Comparison of ENCODE assay signal across 8 cellular contexts in genomic region chr6:33313709-33314514, GRCh38. TPM values are rescaled to one million over a fixed set of nuclear protein-coding genes. Genes with fewer than 3 reads are reported as not detected.
DNase-seq lines count a peak whose midpoint lies in the region; ATAC-seq and TF ChIP-seq lines count a peak whose summit lies in the region.

TAPBP (minus strand) TSS chr6:33314078; CDS start chr6:33314041, 37 bp downstream.

- CTCF ChIA-PET in activated B cell treated with CpG ODN at 0.5 μM for 24 hours (lab: Charles Lee) = interaction anchor here (1.2 to 2.8 kb wide), 4 partner anchors 13 to 37 kb away, joined by 4 to 17 read pairs (median 10); partner anchors contain the start of genes B3GALT4 and RGL2

- peaks cover 13% of the 10 kb centered on the region for H4K20me1 ChIP-seq in DND-41 (ENCODE audit: insufficient read depth, low read length)
- peaks cover 45% of the 10 kb centered on the region for H4K20me1 ChIP-seq in smooth muscle cell (ENCODE audit: low read depth)

- DNase-seq in DND-41 (peak; percentile 82), NAMALWA (ENCODE audit: low spot score) (peak; percentile 95), activated B cell treated with CpG ODN at 0.5 μM for 24 hours (peak; percentile 78), caudate nucleus (lab: John Stamatoyannopoulos, UW) (peak in 45 of 61 donors; percentile 14 to 83 (median 53)), inferior parietal cortex (ENCODE audit: extremely low spot score) (peak; percentile 52), smooth muscle cell (lab: John Stamatoyannopoulos, UW; ENCODE audit: unreplicated experiment) (peak; percentile 69)

- H3K4me2 ChIP-seq in DND-41 (ENCODE audit: insufficient read depth, low read length) (peak within 1 kb of the TSS; percentile 97), smooth muscle cell (peak within 1 kb of the TSS; percentile 98)

- peaks cover 69% of the 10 kb centered on the region for H3K4me1 Mint-ChIP-seq in activated B cell treated with CpG ODN at 0.5 μM for 24 hours

- TF ChIP-seq CTCF in DND-41 (IDR thresholded peaks at IDR 0.05; ENCODE audit: borderline replicate concordance, extremely low read depth, low read length, poor library complexity, severe bottlenecking) (no peak), activated B cell treated with CpG ODN at 0.5 μM for 24 hours (IDR thresholded peaks at IDR 0.05) (no peak), smooth muscle cell (IDR thresholded peaks at IDR 0.05; ENCODE audit: borderline replicate concordance, insufficient read depth, poor library complexity, severe bottlenecking) (no peak)

- H3K27ac ChIP-seq in DND-41 (ENCODE audit: low read length) (peak within 1 kb of the TSS; percentile 91), caudate nucleus (ENCODE audit: low read depth, low read length) (peak within 1 kb of the TSS; percentile 93), smooth muscle cell (ENCODE audit: low read depth) (peak within 1 kb of the TSS; percentile 96)

- intact Hi-C loops in activated B cell treated with CpG ODN at 0.5 μM for 24 hours (cut with micrococcal nuclease) = loop anchor here (1.0 to 5.0 kb wide), 10 partner anchors 9 to 372 kb away; partner anchors contain the start of genes B3GALT4, CUTA, HLA-DMB and KIFC1

- H3K79me2 ChIP-seq in DND-41 (ENCODE audit: insufficient read depth, low read length) (peaks cover 62% of the 10 kb centered on the region), smooth muscle cell (ENCODE audit: low read depth) (peaks cover 39% of the 10 kb centered on the region)

- H3K9ac ChIP-seq in DND-41 (ENCODE audit: low read depth, low read length) (peak within 1 kb of the TSS; percentile 85), smooth muscle cell (ENCODE audit: low read depth) (peak within 1 kb of the TSS; percentile 88)

- H3K9me3 ChIP-seq in DND-41 (ENCODE audit: insufficient read depth, low read length, severe bottlenecking) (no peaks in the 10 kb centered on the region), smooth muscle cell (replicated peaks; ENCODE audit: low read depth) (no peaks in the 10 kb centered on the region)

- H3K27me3 ChIP-seq in DND-41 (ENCODE audit: insufficient read depth, low read length, poor library complexity) (no peaks in the 10 kb centered on the region), smooth muscle cell (ENCODE audit: low read depth) (no peaks in the 10 kb centered on the region)

- peak within 1 kb of the TSS; percentile 85 for H2AFZ ChIP-seq in DND-41 (ENCODE audit: low read depth, low read length)
- peak within 1 kb of the TSS; percentile 1 for H2AFZ ChIP-seq in smooth muscle cell (ENCODE audit: low read depth)

- H3F3A ChIP-seq in smooth muscle cell (ENCODE audit: low read depth) = peaks cover 16% of the 10 kb centered on the region

- H3K4me3 ChIP-seq in DND-41 (ENCODE audit: low read depth in 1 of 2, low read length in 2 of 2) (peak within 1 kb of the TSS; percentile 62 to 78), smooth muscle cell (peak within 1 kb of the TSS; percentile 71)

- peak within 1 kb of the TSS; percentile 97 for H3K27ac Mint-ChIP-seq in activated B cell treated with CpG ODN at 0.5 μM for 24 hours

- peak within 1 kb of the TSS; percentile 99 for H3K4me3 Mint-ChIP-seq in activated B cell treated with CpG ODN at 0.5 μM for 24 hours

- H3K4me1 ChIP-seq in DND-41 (ENCODE audit: insufficient read depth, low read length) (peaks cover 49% of the 10 kb centered on the region), smooth muscle cell (ENCODE audit: low read depth) (peaks cover 20% of the 10 kb centered on the region)

- H3K9me3 Mint-ChIP-seq in activated B cell treated with CpG ODN at 0.5 μM for 24 hours = no peaks in the 10 kb centered on the region

- POLR2A ChIA-PET in activated B cell treated with CpG ODN at 0.5 μM for 24 hours (lab: Charles Lee) = interaction anchor here (0.6 to 6.0 kb wide), 21 partner anchors 7 to 460 kb away, joined by 3 to 80 read pairs (median 4); partner anchors contain the start of genes B3GALT4, HLA-DPA1, PFDN6 and PSMB9

- H3K36me3 Mint-ChIP-seq in activated B cell treated with CpG ODN at 0.5 μM for 24 hours (ENCODE audit: low read depth) = peaks cover 62% of the 10 kb centered on the region

- no peaks in the 10 kb centered on the region for H3K27me3 Mint-ChIP-seq in activated B cell treated with CpG ODN at 0.5 μM for 24 hours

- ATAC-seq in DND-41 (ENCODE audit: insufficient read depth, low read depth) (peak; percentile 67), GM21825 (IDR thresholded peaks at IDR 0.05; ENCODE audit: unreplicated experiment) (peak; percentile 39), activated B cell treated with CpG ODN at 0.5 μM for 24 hours (ENCODE audit: low read depth) (peak; percentile 56), GM19351 (IDR thresholded peaks at IDR 0.05; ENCODE audit: unreplicated experiment) (no peak)

- H3K36me3 ChIP-seq in DND-41 (ENCODE audit: insufficient read depth, low read length) = peaks cover 25% of the 10 kb centered on the region
- H3K36me3 ChIP-seq in smooth muscle cell (ENCODE audit: low read depth) = no peaks in the 10 kb centered on the region

- 2% methylated on average over 46 of the region's 47 CpGs for WGBS in smooth muscle cell (ENCODE audit: low lambda C conversion rate)

RNA-seq across cellular contexts. Expression of gene TAPBP, which starts in this region (rescaled TPM):
- total RNA-seq in activated B cell treated with CpG ODN at 0.5 μM for 24 hours = 319 and 350 TPM in 2 replicates
- total RNA-seq in smooth muscle cell = 30.2 and 34.7 TPM in 2 replicates
- 75.9 and 81.6 TPM in 2 replicates for polyA plus RNA-seq in smooth muscle cell
